Comparison of ENCODE assay signal across 8 cellular contexts in genomic region chr2:69916151-69916550, GRCh38. TPM values are rescaled to one million over a fixed set of nuclear protein-coding genes. Genes with fewer than 3 reads are reported as not detected.
DNase-seq lines count a peak whose midpoint lies in the region; ATAC-seq and TF ChIP-seq lines count a peak whose summit lies in the region.
"Had no signal": no experiment of that assay in that cellular context is flagged by ENCODE, and none has a peak within 500 bp of the region (broad histone marks: within the 10 kb centered on the region; RNA-seq: fewer than 3 reads in every experiment).

No MANE protein-coding gene starts in this region.

- H3K9ac ChIP-seq in HCT116 (ENCODE audit: low read length) (0 out of 2 replicates have a peak overlapping the region, but pooled peaks have one; percentile 65), smooth muscle cell (ENCODE audit: low read depth) (peak overlapping the region; percentile 95)

- intact Hi-C loops in HCT116 (cut with micrococcal nuclease), result no loop called here

- H3K4me3 ChIP-seq in HCT116 (replicated peaks in 1 of 2; ENCODE audit: low read depth in 1 of 2, low read length in 2 of 2) (peak overlapping the region; percentile 65 to 79; a peak in 3 of 4 replicates), WERI-Rb-1 (ENCODE audit: low read depth, low read length) (peak overlapping the region; percentile 57), foreskin fibroblast (ENCODE audit: low read depth in 1 of 2, low read length in 2 of 2) (peak overlapping the region; percentile 67 to 82), smooth muscle cell (peak overlapping the region; percentile 97)

- TF ChIP-seq CTCF in HCT116 (IDR thresholded peaks at IDR 0.05 in 2 of 3, conservative IDR thresholded peaks at IDR 0.05 in 1 of 3; ENCODE audit: borderline replicate concordance in 1 of 3, insufficient read depth in 1 of 3, low read depth in 2 of 3, low read length in 2 of 3), result no peak
- no peak for TF ChIP-seq CTCF in WERI-Rb-1 (IDR thresholded peaks at IDR 0.05; ENCODE audit: low read depth, low read length)
- no peak for TF ChIP-seq CTCF in foreskin fibroblast (IDR thresholded peaks at IDR 0.05; ENCODE audit: low read depth, low read length)
- no peak for TF ChIP-seq CTCF in smooth muscle cell (IDR thresholded peaks at IDR 0.05; ENCODE audit: borderline replicate concordance, insufficient read depth, poor library complexity, severe bottlenecking)

- POLR2A ChIA-PET in HCT116 (lab: Charles Lee), result no interaction called here

- CTCF ChIA-PET in HCT116 (lab: Charles Lee), result no interaction called here

- H3K9me2 ChIP-seq in HCT116 (ENCODE audit: insufficient read depth), result no peaks in the 10 kb centered on the region

- no peak for TF ChIP-seq RAD21 in HCT116 (IDR thresholded peaks at IDR 0.05; ENCODE audit: low read depth)

- ATAC-seq in HCT116, result no peak
- ATAC-seq in HG02623 (IDR thresholded peaks at IDR 0.05; ENCODE audit: unreplicated experiment), result no peak
- ATAC-seq in HG03039 (IDR thresholded peaks at IDR 0.05; ENCODE audit: unreplicated experiment), result no peak

- peaks cover 0 to 18% of the 10 kb centered on the region in 2 experiments; a peak in 3 of 4 replicates for H3K4me1 ChIP-seq in HCT116 (ENCODE audit: control insufficient read depth in 1 of 2, insufficient read depth in 2 of 2, low read length in 2 of 2)
- H3K4me1 ChIP-seq in smooth muscle cell (ENCODE audit: low read depth), result peaks cover 14% of the 10 kb centered on the region

- H3K79me2 ChIP-seq in HCT116 (ENCODE audit: insufficient read depth, low read length) (no peaks in the 10 kb centered on the region), smooth muscle cell (ENCODE audit: low read depth) (peaks cover 21% of the 10 kb centered on the region)

- H3K36me3 ChIP-seq in HCT116 (ENCODE audit: control insufficient read depth in 1 of 2, insufficient read depth in 2 of 2, low read length in 2 of 2) (no peaks in the 10 kb centered on the region), WERI-Rb-1 (peaks cover 30% of the 10 kb centered on the region), smooth muscle cell (ENCODE audit: low read depth) (peaks cover 3% of the 10 kb centered on the region)

- RAD21 ChIA-PET in HCT116 (lab: Charles Lee; ENCODE audit: low non-redundant PET in 1 of 2, low total read pairs in 2 of 2, uncharacterized antibody in 2 of 2, unreplicated experiment in 2 of 2), result no interaction called here

- H3K4me2 ChIP-seq in HCT116 (ENCODE audit: low read length), result peak overlapping the region; percentile 85; the same call in 1 of the 2 replicates
- H3K4me2 ChIP-seq in smooth muscle cell, result peak overlapping the region; percentile 100

- H4K20me1 ChIP-seq in HCT116 (ENCODE audit: insufficient read depth), result no peaks in the 10 kb centered on the region
- H4K20me1 ChIP-seq in smooth muscle cell (ENCODE audit: low read depth), result no peaks in the 10 kb centered on the region

- H2AFZ ChIP-seq in HCT116 (ENCODE audit: low read depth, low read length, poor library complexity, severe bottlenecking), result no peak overlapping the region
- H2AFZ ChIP-seq in smooth muscle cell (ENCODE audit: low read depth), result no peak overlapping the region

- no peak for DNase-seq in HCT116 (ENCODE audit: low read depth, low spot score)
- no peak for DNase-seq in WERI-Rb-1
- no peak for DNase-seq in foreskin fibroblast
- no peak for DNase-seq in smooth muscle cell (lab: John Stamatoyannopoulos, UW; ENCODE audit: unreplicated experiment)
- DNase-seq in epidermal melanocyte (ENCODE audit: insufficient read length, low spot score), result no peak

- 62% methylated on average over 2 of the region's 2 CpGs for WGBS in smooth muscle cell (ENCODE audit: low lambda C conversion rate)

- TSS peak; percentile 42 for BruUV-seq in HCT116 (replicated peaks; lab: Mats Ljungman, UMichigan)

- H3K27ac ChIP-seq in HCT116 (ENCODE audit: low read depth, low read length), result no peak overlapping the region
- no peak overlapping the region for H3K27ac ChIP-seq in WERI-Rb-1
- no peak overlapping the region for H3K27ac ChIP-seq in smooth muscle cell (ENCODE audit: low read depth)

- TF ChIP-seq POLR2A in HCT116 (IDR thresholded peaks at IDR 0.05; ENCODE audit: borderline replicate concordance, extremely low read depth, insufficient read depth, insufficient read length), result no peak

- no peaks in the 10 kb centered on the region for H3K9me3 ChIP-seq in HCT116 (ENCODE audit: control insufficient read depth in 1 of 2, insufficient read depth in 1 of 2, low read depth in 1 of 2, low read length in 2 of 2)
- no peaks in the 10 kb centered on the region for H3K9me3 ChIP-seq in WERI-Rb-1 (ENCODE audit: severe bottlenecking)
- H3K9me3 ChIP-seq in smooth muscle cell (replicated peaks; ENCODE audit: low read depth), result no peaks in the 10 kb centered on the region

- H3K27me3 ChIP-seq in HCT116 (ENCODE audit: insufficient read depth, low read length) (no peaks in the 10 kb centered on the region), WERI-Rb-1 (ENCODE audit: insufficient read depth, low read depth, severe bottlenecking) (no peaks in the 10 kb centered on the region), smooth muscle cell (ENCODE audit: low read depth) (no peaks in the 10 kb centered on the region)

- H3F3A ChIP-seq in smooth muscle cell (ENCODE audit: low read depth), result peaks cover 6% of the 10 kb centered on the region

TF ChIP-seq in HCT116, 20 proteins besides CTCF, POLR2A, EP300 and RAD21:
- TF ChIP-seq CBX3 (IDR thresholded peaks at IDR 0.05; ENCODE audit: low read depth) (no peak), POLR2AphosphoS5 (IDR thresholded peaks at IDR 0.05; ENCODE audit: low read depth, low read length) (no peak)

RNA-seq across cellular contexts. Expression of gene MXD1, which starts 1.2 kb away (rescaled TPM):
- 10.3 TPM for total RNA-seq in HCT116 (2021; ENCODE audit: unreplicated experiment)
- 4.8 and 10.4 TPM in 2 replicates for polyA plus RNA-seq in HCT116 (2012)
- 7.9 and 10.0 TPM in 2 replicates for total RNA-seq in smooth muscle cell
- polyA plus RNA-seq in smooth muscle cell, result 10.2 and 10.9 TPM in 2 replicates

RNA-seq across cellular contexts. Expression of gene SNRNP27, which starts 22.4 kb away (rescaled TPM):
- 44.4 TPM for total RNA-seq in HCT116 (2021; ENCODE audit: unreplicated experiment)
- polyA plus RNA-seq in HCT116 (2012), result 25.6 and 27.5 TPM in 2 replicates
- total RNA-seq in smooth muscle cell, result 82.7 and 97.8 TPM in 2 replicates
- 67.9 and 81.8 TPM in 2 replicates for polyA plus RNA-seq in smooth muscle cell

RNA-seq across cellular contexts. Expression of gene ASPRV1, which starts 45.3 kb away (rescaled TPM):
- 1.1 TPM for total RNA-seq in HCT116 (2021; ENCODE audit: unreplicated experiment)
- polyA plus RNA-seq in HCT116 (2012), result 0.39 and 0.44 TPM in 2 replicates
- 4.3 and 4.4 TPM in 2 replicates for total RNA-seq in smooth muscle cell
- polyA plus RNA-seq in smooth muscle cell, result 0.80 and 1.6 TPM in 2 replicates
- total RNA-seq: NCI-H460 had no signal
